Comparison of ENCODE assay signal across 8 cellular contexts in the genomic region with DNA sequence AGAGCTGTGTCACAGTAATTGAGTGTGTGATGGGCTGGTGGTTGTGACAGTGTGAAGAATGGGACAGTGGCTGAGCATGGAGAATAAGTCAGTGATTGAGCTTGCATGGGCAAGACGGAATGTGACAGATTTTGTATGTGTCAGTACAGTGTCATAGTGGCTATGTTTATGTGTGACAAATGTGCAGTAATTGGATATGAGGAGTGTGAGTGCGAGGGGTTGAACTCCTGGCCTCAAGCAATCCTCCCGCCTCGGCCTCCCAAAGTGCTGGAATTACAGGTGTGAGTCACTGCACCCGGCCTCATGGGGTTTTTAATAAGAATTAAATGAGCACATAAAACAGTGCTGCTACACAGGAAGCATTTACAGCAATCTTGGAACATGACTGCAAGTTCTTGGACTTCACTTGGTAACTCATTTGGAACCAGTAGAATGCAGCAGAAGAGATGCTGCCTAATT. TPM values are rescaled to one million over a fixed set of nuclear protein-coding genes. Genes with fewer than 3 reads are reported as not detected.
DNase-seq lines count a peak whose midpoint lies in the region; ATAC-seq, FAIRE-seq and TF ChIP-seq lines count a peak whose summit lies in the region.

No MANE protein-coding gene starts in this region.

- no peak for TF ChIP-seq EP300 in A549 (IDR thresholded peaks at IDR 0.05)

- no peak for TF ChIP-seq CTCF in A549 (IDR thresholded peaks at IDR 0.05)
- no peak for TF ChIP-seq CTCF in astrocyte of the cerebellum (IDR thresholded peaks at IDR 0.05; ENCODE audit: low read depth, low read length, missing control alignments)
- TF ChIP-seq CTCF in lower lobe of right lung (IDR thresholded peaks at IDR 0.05): no peak

- FAIRE-seq in A549 (lab: Jason Lieb, UNC): no peak

- in situ Hi-C loops in astrocyte of the cerebellum (cut with HindIII; ENCODE audit: low sequenced_read_pairs): no loop called here

- ATAC-seq in A549: peak in 1 of 2 experiments; percentile 1; a peak in 1 of 6 replicates
- ATAC-seq in lower lobe of right lung: no peak
- ATAC-seq in GM18519 (IDR thresholded peaks at IDR 0.05; ENCODE audit: low FRiP score, unreplicated experiment): no peak
- no peak for ATAC-seq in GM21515 (IDR thresholded peaks at IDR 0.05; ENCODE audit: unreplicated experiment)

- H3K9me3 ChIP-seq in A549: no peaks in the 10 kb centered on the region
- H3K9me3 ChIP-seq in lower lobe of right lung: no peaks in the 10 kb centered on the region

- POLR2A ChIA-PET in A549 (lab: Yijun Ruan, JAX) (interaction anchor here (0.5 kb wide), 1 partner anchor 59 kb away, joined by 4 read pairs; no protein-coding TSS in a partner anchor), HEK293T (lab: Yijun Ruan, JAX) (no interaction called here)

- H3K4me1 ChIP-seq in A549: peaks cover 8% of the 10 kb centered on the region; the same call in 2 of the 3 replicates
- H3K4me1 ChIP-seq in lower lobe of right lung: peaks cover 13% of the 10 kb centered on the region

- CTCF ChIA-PET in A549 (lab: Yijun Ruan, JAX): interaction anchor here (0.6 to 1.6 kb wide), 6 partner anchors 14 to 94 kb away, joined by 3 to 4 read pairs (median 3); no protein-coding TSS in a partner anchor
- CTCF ChIA-PET in HEK293T (lab: Yijun Ruan, JAX): no interaction called here

- peak overlapping the region; percentile 89 for H3K4me2 ChIP-seq in A549

- H3K27me3 ChIP-seq in lower lobe of right lung (ENCODE audit: low read depth): no peaks in the 10 kb centered on the region

- WGBS in A549 (ENCODE audit: missing lambda C conversion rate): 47% methylated on average over 5 of the region's 5 CpGs

- H3K4me3 ChIP-seq in A549: peak overlapping the region; percentile 84; the same call in 1 of the 3 replicates
- H3K4me3 ChIP-seq in astrocyte of the cerebellum (ENCODE audit: low read depth, low read length): peak overlapping the region; percentile 81
- peak overlapping the region; percentile 81 for H3K4me3 ChIP-seq in lower lobe of right lung

- H3K36me3 ChIP-seq in lower lobe of right lung: no peaks in the 10 kb centered on the region

- no peak overlapping the region; a peak in 1 of 6 replicates for H3K27ac ChIP-seq in A549
- no peak overlapping the region for H3K27ac ChIP-seq in lower lobe of right lung

- intact Hi-C loops in lower lobe of right lung (cut with DNase I): no loop called here

- TF ChIP-seq RAD21 in A549 (conservative IDR thresholded peaks at IDR 0.05 in 1 of 2, IDR thresholded peaks at IDR 0.05 in 1 of 2): no peak

- DNase-seq in A549 (ENCODE audit: low read depth in 1 of 2, low spot score in 1 of 2) (no peak), HEK293T (ENCODE audit: extremely low spot score) (no peak), astrocyte of the cerebellum (ENCODE audit: low read depth) (no peak), lower lobe of right lung (no peak), GOT3 (lab: John Stamatoyannopoulos, UW) (no peak), NCI-H510A (lab: John Stamatoyannopoulos, UW) (no peak)

- TF ChIP-seq POLR2A in A549 (IDR thresholded peaks at IDR 0.05; ENCODE audit: low read length): no peak

TF ChIP-seq in A549, 52 proteins besides CTCF, POLR2A, EP300 and RAD21:
- TF ChIP-seq JUN (IDR thresholded peaks at IDR 0.05) (no peak), NPAS2 (CRISPR knock-in tag; IDR thresholded peaks at IDR 0.05; ENCODE audit: borderline replicate concordance) (no peak)

TF ChIP-seq in HEK293T, 16 proteins besides CTCF, POLR2A, EP300 and RAD21:
- TF ChIP-seq, protein P1, sequence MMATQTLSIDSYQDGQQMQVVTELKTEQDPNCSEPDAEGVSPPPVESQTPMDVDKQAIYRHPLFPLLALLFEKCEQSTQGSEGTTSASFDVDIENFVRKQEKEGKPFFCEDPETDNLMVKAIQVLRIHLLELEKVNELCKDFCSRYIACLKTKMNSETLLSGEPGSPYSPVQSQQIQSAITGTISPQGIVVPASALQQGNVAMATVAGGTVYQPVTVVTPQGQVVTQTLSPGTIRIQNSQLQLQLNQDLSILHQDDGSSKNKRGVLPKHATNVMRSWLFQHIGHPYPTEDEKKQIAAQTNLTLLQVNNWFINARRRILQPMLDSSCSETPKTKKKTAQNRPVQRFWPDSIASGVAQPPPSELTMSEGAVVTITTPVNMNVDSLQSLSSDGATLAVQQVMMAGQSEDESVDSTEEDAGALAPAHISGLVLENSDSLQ (IDR thresholded peaks at IDR 0.05): peak; percentile 58; the same call in 1 of the 2 replicates
- no peak for TF ChIP-seq FOXA1 (IDR thresholded peaks at IDR 0.05)

RNA-seq across cellular contexts. Expression of a gene that starts 0.6 kb away (rescaled TPM):
- polyA plus RNA-seq in A549 (2011; rRNA removed) (39.7 and 48.2 TPM in 2 replicates), A549 (2017; fragmentation: RNase III; extraction: RNeasy Plus Mini Kit Qiagen cat#74134 plus additional on column Dnase treatment) (37.9 to 44.0 TPM (median 40.2 TPM) in 3 replicates)
- 17.1 and 21.7 TPM in 2 replicates for polyA plus RNA-seq in A549 (2012; cell fraction: cytosol; rRNA removed)
- 8.8 and 10.4 TPM in 2 replicates for polyA plus RNA-seq in A549 (2012; cell fraction: nucleus; rRNA removed)
- 7.8 and 9.1 TPM in 2 replicates for polyA minus RNA-seq in A549 (2011; rRNA and poly(A)+ RNA removed)
- total RNA-seq in lower lobe of right lung: 35.8 TPM
